In genomic region chr9:36956908-36957307, GRCh38 we compare ENCODE assay signal across 25 cellular contexts.
DNase-seq lines count a peak whose midpoint lies in the region; ATAC-seq and TF ChIP-seq lines count a peak whose summit lies in the region.
"Had no signal": no experiment of that assay in that cellular context is flagged by ENCODE, and none has a peak within 500 bp of the region (broad histone marks: within the 10 kb centered on the region; RNA-seq: fewer than 3 reads in every experiment).

No MANE protein-coding gene starts in this region.

- no peak; the same call in 2 of the 3 replicates for TF ChIP-seq CTCF in H9 (conservative IDR thresholded peaks at IDR 0.05)
- no peak for TF ChIP-seq CTCF in gastroesophageal sphincter (IDR thresholded peaks at IDR 0.05)

- H4K8ac ChIP-seq in H9 (replicated peaks; ENCODE audit: insufficient read length, low read depth, low read length), result no peak overlapping the region

- H3K4me1 Mint-ChIP-seq in H9, result peaks cover 18% of the 10 kb centered on the region in 2 experiments
- peaks cover 42 to 83% of the 10 kb centered on the region in 2 donors for H3K4me1 Mint-ChIP-seq in stimulated activated naive B cell treated with anti-CD40 and anti-IgM and Interleukin-4, amounts not matched to agents 10 μg/mL and 1 μg/mL and 100 μg/mL, for 72 hours

- H3K27ac ChIP-seq in H9 (ENCODE audit: insufficient read length, low read depth, low read length), result no peak overlapping the region
- H3K27ac ChIP-seq in gastroesophageal sphincter, result no peak overlapping the region
- H3K27ac ChIP-seq: HL-60, RWPE1, SK-N-MC had no signal

- H3K4me3 Mint-ChIP-seq in H9, result no peak overlapping the region
- H3K4me3 Mint-ChIP-seq in stimulated activated naive B cell treated with anti-CD40 and anti-IgM and Interleukin-4, amounts not matched to agents 10 μg/mL and 1 μg/mL and 100 μg/mL, for 72 hours, result no peak overlapping the region
- H3K4me3 Mint-ChIP-seq: CD8-positive, alpha-beta T cell had no signal

- no peak for TF ChIP-seq POLR2A in gastroesophageal sphincter (IDR thresholded peaks at IDR 0.05)

- no CpG with 5 or more reads among the region's 9 CpGs for WGBS in H9 (ENCODE audit: extremely low coverage, insufficient read length, low lambda C conversion rate)
- 33 to 85% methylated on average over 4 to 6 of the region's 9 CpGs for WGBS in gastroesophageal sphincter (ENCODE audit: low coverage in 1 of 2), 2 donors

- no peak overlapping the region for H3K9ac ChIP-seq in H9 (ENCODE audit: extremely low read depth, insufficient read length, low read length)

- H2BK15ac ChIP-seq in H9 (ENCODE audit: low read depth, low read length), result no peak overlapping the region

- H3K9me3 ChIP-seq in H9 (ENCODE audit: control insufficient read depth, low read depth, low read length) (no peaks in the 10 kb centered on the region), gastroesophageal sphincter (peaks cover 0 to 6% (median 0%) of the 10 kb centered on the region in 3 donors)
- H3K9me3 ChIP-seq: MG63 had no signal

- no peak for TF ChIP-seq EP300 in gastroesophageal sphincter (IDR thresholded peaks at IDR 0.05)

- H2AK5ac ChIP-seq in H9 (ENCODE audit: insufficient read length, low read length), result no peak overlapping the region

- H3K27ac Mint-ChIP-seq in H9, result no peak overlapping the region
- H3K27ac Mint-ChIP-seq in stimulated activated naive B cell treated with anti-CD40 and anti-IgM and Interleukin-4, amounts not matched to agents 10 μg/mL and 1 μg/mL and 100 μg/mL, for 72 hours, result peak overlapping the region; percentile 44
- H3K27ac Mint-ChIP-seq: CD8-positive, alpha-beta T cell had no signal

- H3K56ac ChIP-seq in H9 (ENCODE audit: insufficient read length, low read depth, low read length), result no peak overlapping the region

- no peaks in the 10 kb centered on the region for H3K79me1 ChIP-seq in H9 (ENCODE audit: insufficient read depth, low read depth, low read length, poor library complexity, severe bottlenecking)

- no peak overlapping the region for H4K91ac ChIP-seq in H9 (ENCODE audit: insufficient read length, low read depth, low read length)

- H2BK12ac ChIP-seq in H9 (ENCODE audit: insufficient read length, low read depth, low read length), result no peak overlapping the region

- ATAC-seq in stimulated activated naive B cell treated with anti-CD40 and anti-IgM and Interleukin-4, amounts not matched to agents 10 μg/mL and 1 μg/mL and 100 μg/mL, for 72 hours (replicated peaks), result no peak
- no peak for ATAC-seq in gastroesophageal sphincter
- ATAC-seq in esophagus mucosa, result no peak
- ATAC-seq: CD8-positive, alpha-beta T cell; HepG2; K562 had no signal

- no peaks in the 10 kb centered on the region; a peak in 1 of 5 replicates for H3K9me3 Mint-ChIP-seq in H9
- H3K9me3 Mint-ChIP-seq in stimulated activated naive B cell treated with anti-CD40 and anti-IgM and Interleukin-4, amounts not matched to agents 10 μg/mL and 1 μg/mL and 100 μg/mL, for 72 hours, result peaks cover 0 to 3% of the 10 kb centered on the region in 2 donors

- H3K23me2 ChIP-seq in H9 (ENCODE audit: insufficient read length, low read depth, low read length, poor library complexity, severe bottlenecking), result no peaks in the 10 kb centered on the region

- H3K18ac ChIP-seq in H9 (ENCODE audit: insufficient read length, low read depth, low read length), result no peak overlapping the region

- H2BK20ac ChIP-seq in H9 (ENCODE audit: low read depth, low read length, poor library complexity, severe bottlenecking), result no peak overlapping the region

- H3K4me3 ChIP-seq in gastroesophageal sphincter, result no peak overlapping the region
- H3K4me3 ChIP-seq: K562, MG63, SK-N-MC had no signal

- H3K36me3 Mint-ChIP-seq in H9 (ENCODE audit: insufficient read depth in 1 of 3, low read depth in 3 of 3), result no peaks in the 10 kb centered on the region
- H3K36me3 Mint-ChIP-seq in stimulated activated naive B cell treated with anti-CD40 and anti-IgM and Interleukin-4, amounts not matched to agents 10 μg/mL and 1 μg/mL and 100 μg/mL, for 72 hours, result peaks cover 79 to 96% of the 10 kb centered on the region in 2 donors
- H3K36me3 Mint-ChIP-seq: CD8-positive, alpha-beta T cell had no signal

- no peak overlapping the region for H2AFZ ChIP-seq in H9 (ENCODE audit: low read length)

- peaks cover 3% of the 10 kb centered on the region; the same call in 1 of the 2 replicates for H3K4me1 ChIP-seq in H9 (ENCODE audit: insufficient read depth, low read length)
- no peaks in the 10 kb centered on the region for H3K4me1 ChIP-seq in gastroesophageal sphincter

- no peak overlapping the region for H3K4ac ChIP-seq in H9 (ENCODE audit: low read depth, low read length)

- no peak overlapping the region for H3K14ac ChIP-seq in H9 (ENCODE audit: insufficient read depth, low read length)

- H3K27me3 ChIP-seq in H9 (ENCODE audit: insufficient read depth, low read length) (no peaks in the 10 kb centered on the region), gastroesophageal sphincter (peaks cover 39% of the 10 kb centered on the region)

- no peak overlapping the region for H2BK5ac ChIP-seq in H9 (ENCODE audit: insufficient read length, low read length)

- no peaks in the 10 kb centered on the region for H3K79me2 ChIP-seq in H9 (ENCODE audit: insufficient read depth, low read length)

- no peaks in the 10 kb centered on the region for H3K36me3 ChIP-seq in gastroesophageal sphincter
- H3K36me3 ChIP-seq: MG63 had no signal

- no peak overlapping the region for H3T11ph ChIP-seq in H9 (ENCODE audit: low read length)

- DNase-seq in ELF-1 (ENCODE audit: low read depth, low spot score) (peak; percentile 64), H9 (peak; percentile 79), iPS-NIHi7 (ENCODE audit: extremely low spot score) (peak; percentile 75), SW480 (ENCODE audit: low spot score) (no peak)
- no peak for DNase-seq in stimulated activated naive B cell treated with anti-CD40 and anti-IgM and Interleukin-4, amounts not matched to agents 10 μg/mL and 1 μg/mL and 100 μg/mL, for 72 hours
- DNase-seq: ACHN; C1 segment of cervical spinal cord; CD8-positive, alpha-beta T cell; DND-41; MG63; NCI-H1048; NCI-H1417 treated with DMSO at 0.1 percent for 48 hours; NCI-H187 treated with DMSO at 0.1 percent for 48 hours; NCI-H226; NCI-H510A treated with DMSO at 0.1 percent for 48 hours; NCI-H774; NK-92 treated with Interleukin-12 subunit alpha and Interleukin-12 subunit beta, amount 100 ng/mL, for 24 hours; SHP77 treated with DMSO at 0.1 percent for 48 hours had no signal

- H3K23ac ChIP-seq in H9 (ENCODE audit: insufficient read length, low read depth, low read length), result no peak overlapping the region

- H4K20me1 ChIP-seq in H9 (ENCODE audit: control insufficient read depth, insufficient read depth, insufficient read length), result no peaks in the 10 kb centered on the region

- H2BK120ac ChIP-seq in H9 (ENCODE audit: low read depth, low read length, poor library complexity, severe bottlenecking), result no peak overlapping the region

- no peak overlapping the region for H3K4me2 ChIP-seq in H9 (ENCODE audit: insufficient read depth, insufficient read length, low read length)

- H4K5ac ChIP-seq in H9 (ENCODE audit: insufficient read length, low read depth, low read length), result no peak overlapping the region

- peaks cover 9% of the 10 kb centered on the region for H3K27me3 Mint-ChIP-seq in H9 (ENCODE audit: low read depth)
- H3K27me3 Mint-ChIP-seq in stimulated activated naive B cell treated with anti-CD40 and anti-IgM and Interleukin-4, amounts not matched to agents 10 μg/mL and 1 μg/mL and 100 μg/mL, for 72 hours, result no peaks in the 10 kb centered on the region

Comparison
In these comparisons a context has a peak if more than half of its experiments do, and no peak if none do; other contexts are left out.
1. DNase-seq: peak in ELF-1 (single experiment), H9 (single experiment) and iPS-NIHi7 (single experiment); none in stimulated activated naive B cell treated with anti-CD40 and anti-IgM and Interleukin-4, amounts not matched to agents 10 μg/mL and 1 μg/mL and 100 μg/mL, for 72 hours (single experiment) and SW480 (single experiment).